23 cellular contexts compared by ENCODE assay signal in the genomic region with DNA sequence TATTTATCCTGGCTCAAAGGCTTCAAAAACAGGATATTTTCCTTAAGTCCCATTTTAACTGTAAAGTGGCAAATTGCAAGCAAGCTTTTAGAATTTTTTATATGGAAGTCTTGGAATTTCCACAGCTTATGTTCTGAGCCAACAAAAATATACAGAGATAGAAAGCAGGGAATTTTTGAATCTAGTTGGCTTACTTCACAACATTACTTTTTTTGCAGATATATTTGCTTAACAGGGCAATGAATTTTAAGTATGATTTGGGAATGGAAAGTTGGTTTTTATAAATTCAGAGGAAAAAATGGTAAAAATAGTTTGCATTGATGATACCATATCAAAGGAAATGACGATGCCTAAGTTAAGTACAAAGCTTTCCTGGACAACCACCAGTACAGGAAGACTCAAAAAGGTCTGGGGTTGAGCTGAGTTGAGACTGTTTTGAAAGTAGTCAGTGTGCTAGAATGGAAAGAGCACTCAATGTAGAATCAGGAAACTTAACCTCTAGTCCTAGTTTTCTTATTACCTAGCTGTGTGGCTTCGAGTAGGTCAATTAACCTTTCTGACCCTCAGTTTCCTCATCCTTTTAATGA. TPM values are rescaled to one million over a fixed set of nuclear protein-coding genes. Genes with fewer than 3 reads are reported as not detected.
A peak's percentile ranks its signal among the peaks of the same experiment; 100 is the strongest.
DNase-seq lines count a peak whose midpoint lies in the region; ATAC-seq and TF ChIP-seq lines count a peak whose summit lies in the region.
"Had no signal": no experiment of that assay in that cellular context is flagged by ENCODE, and none has a peak within 500 bp of the region (broad histone marks: within the 10 kb centered on the region; RNA-seq: fewer than 3 reads in every experiment).

No MANE protein-coding gene starts in this region.

- H3K27ac ChIP-seq in right atrium auricular region: no peak overlapping the region
- peak overlapping the region in 1 of 3 donors; percentile 0 for H3K27ac ChIP-seq in right lobe of liver
- no peak overlapping the region for H3K27ac ChIP-seq in substantia nigra (ENCODE audit: low read depth, low read length, poor library complexity, severe bottlenecking)
- no peak overlapping the region for H3K27ac ChIP-seq in esophagus muscularis mucosa (replicated peaks in 1 of 4)
- H3K27ac ChIP-seq: A549, transverse colon had no signal

- no peak overlapping the region for H3K4me3 ChIP-seq in right atrium auricular region
- H3K4me3 ChIP-seq in right lobe of liver: no peak overlapping the region
- no peak overlapping the region for H3K4me3 ChIP-seq in esophagus muscularis mucosa
- H3K4me3 ChIP-seq: A549, transverse colon had no signal

- ATAC-seq in left cardiac atrium: peak; percentile 65
- ATAC-seq in right lobe of liver: peak; percentile 49 to 70 (median 60)
- no peak for ATAC-seq in GM21786 (IDR thresholded peaks at IDR 0.05; ENCODE audit: unreplicated experiment)
- ATAC-seq: A549; stimulated activated naive CD8-positive, alpha-beta T cell treated with anti-CD3 and anti-CD28 coated beads, Interleukin-15, Interleukin-2, amounts not matched to agents 100 U/mL and 50 U/mL, for 24 hours; WTC11 had no signal

- H3K36me3 ChIP-seq in right atrium auricular region: no peaks in the 10 kb centered on the region
- H3K36me3 ChIP-seq in right lobe of liver: no peaks in the 10 kb centered on the region
- H3K36me3 ChIP-seq in esophagus muscularis mucosa: no peaks in the 10 kb centered on the region
- H3K36me3 ChIP-seq: transverse colon had no signal

- DNase-seq in left cardiac atrium: no peak
- DNase-seq in right atrium auricular region (ENCODE audit: low spot score): no peak
- peak; percentile 32 for DNase-seq in dedifferentiated amniotic fluid mesenchymal stem cell (ENCODE audit: extremely low spot score)
- DNase-seq in right lobe of liver: no peak
- DNase-seq in substantia nigra (lab: John Stamatoyannopoulos, UW): no peak
- no peak for DNase-seq in NK-92 treated with Interleukin-12 subunit alpha and Interleukin-12 subunit beta, amount 100 ng/mL, for 24 hours (lab: John Stamatoyannopoulos, UW)
- DNase-seq in esophagus muscularis mucosa (ENCODE audit: extremely low spot score): no peak
- DNase-seq: activated gamma-delta T cell; amniotic stem cell; HFFc6; MV-4-11; NCI-H1694 treated with DMSO at 0.1 percent for 48 hours; NCI-H69; RPMI8226; stimulated activated CD4-positive, alpha-beta T cell treated with anti-CD3 and anti-CD28 coated beads, Interleukin-4, amount 100 ng/mL, for 4 hours; stimulated activated naive CD8-positive, alpha-beta T cell treated with anti-CD3 and anti-CD28 coated beads, Interleukin-15, Interleukin-2, amounts not matched to agents 100 U/mL and 50 U/mL, for 24 hours; T-helper 9 cell; transverse colon had no signal

- 37% methylated on average over 2 of the region's 2 CpGs for WGBS in right lobe of liver (ENCODE audit: insufficient coverage, low coverage, low lambda C conversion rate, missing lambda C conversion rate)
- WGBS in esophagus muscularis mucosa: 35% methylated on average over 2 of the region's 2 CpGs

- H3K27me3 ChIP-seq in right atrium auricular region: no peaks in the 10 kb centered on the region
- H3K27me3 ChIP-seq in right lobe of liver: no peaks in the 10 kb centered on the region
- H3K27me3 ChIP-seq in esophagus muscularis mucosa: no peaks in the 10 kb centered on the region
- H3K27me3 ChIP-seq: transverse colon had no signal

- TF ChIP-seq EP300 in esophagus muscularis mucosa (IDR thresholded peaks at IDR 0.05): no peak

- no peaks in the 10 kb centered on the region for H3K9me3 ChIP-seq in right atrium auricular region
- no peaks in the 10 kb centered on the region for H3K9me3 ChIP-seq in right lobe of liver
- no peaks in the 10 kb centered on the region for H3K9me3 ChIP-seq in esophagus muscularis mucosa
- H3K9me3 ChIP-seq: A549, transverse colon had no signal

- H3K4me1 ChIP-seq in right atrium auricular region: peaks cover 0 to 10% of the 10 kb centered on the region in 2 donors
- H3K4me1 ChIP-seq in right lobe of liver: peaks cover 0 to 9% (median 0%) of the 10 kb centered on the region in 4 donors
- peaks cover 0 to 21% (median 9%) of the 10 kb centered on the region in 4 donors for H3K4me1 ChIP-seq in esophagus muscularis mucosa
- H3K4me1 ChIP-seq: transverse colon had no signal

- TF ChIP-seq CTCF in right atrium auricular region (IDR thresholded peaks at IDR 0.05) (no peak), right lobe of liver (IDR thresholded peaks at IDR 0.05) (no peak), esophagus muscularis mucosa (IDR thresholded peaks at IDR 0.05) (no peak)

- TF ChIP-seq POLR2A in right lobe of liver (IDR thresholded peaks at IDR 0.05) (no peak), esophagus muscularis mucosa (IDR thresholded peaks at IDR 0.05; ENCODE audit: low read depth) (no peak)

- intact Hi-C loops in left cardiac atrium (cut with DNase I): no loop called here
- intact Hi-C loops in right lobe of liver (cut with DNase I): no loop called here
- intact Hi-C loops in esophagus muscularis mucosa (cut with DNase I): no loop called here

RNA-seq across cellular contexts. Expression of gene VCAM1, which starts 11.0 kb away (rescaled TPM):
- total RNA-seq in left cardiac atrium (10 to 100 TPM in 1 of 2 donors, 1 to 10 TPM in 1; 7.6 to 10.2 TPM), right atrium auricular region (1 to 10 TPM; 6.4 to 7.0 TPM), right lobe of liver (10 to 100 TPM in 4 of 6 experiments, 1 to 10 TPM in 2; 2.5 to 17.4 (median 11.2) TPM), esophagus muscularis mucosa (10 to 100 TPM in 1 of 4 donors, 1 to 10 TPM in 3; 5.8 to 25.7 (median 7.9) TPM)
- total RNA-seq: B cell, HFFc6, progenitor cell of endocrine pancreas, WTC11 had no signal
